Comparison of ENCODE assay signal across 9 cellular contexts in genomic region chr2:191688934-191689695, GRCh38. TPM values are rescaled to one million over a fixed set of nuclear protein-coding genes. Genes with fewer than 3 reads are reported as not detected.
DNase-seq lines count a peak whose midpoint lies in the region; ATAC-seq and TF ChIP-seq lines count a peak whose summit lies in the region.
"Had no signal": no experiment of that assay in that cellular context is flagged by ENCODE, and none has a peak within 500 bp of the region (broad histone marks: within the 10 kb centered on the region; RNA-seq: fewer than 3 reads in every experiment).

No MANE protein-coding gene starts in this region.

- H3K4me1 ChIP-seq in skeletal muscle satellite cell (ENCODE audit: control insufficient read depth, insufficient read depth, low read length) (peaks cover 63% of the 10 kb centered on the region), neural progenitor cell (no peaks in the 10 kb centered on the region)

- H4K20me1 ChIP-seq in neural progenitor cell (ENCODE audit: low read depth): no peaks in the 10 kb centered on the region

- no peak overlapping the region for H2AFZ ChIP-seq in neural progenitor cell (replicated peaks)

- H3K4me2 ChIP-seq in skeletal muscle satellite cell (ENCODE audit: low read length) (peak overlapping the region; percentile 30), neural progenitor cell (no peak overlapping the region)

- DNase-seq in DMS53 (lab: John Stamatoyannopoulos, UW) (peak; percentile 48), DMS53 treated with DMSO at 0.1 percent for 48 hours (lab: John Stamatoyannopoulos, UW; ENCODE audit: unreplicated experiment) (no peak), SK-N-MC (ENCODE audit: low read depth, low spot score) (no peak), fibroblast of pulmonary artery (ENCODE audit: low read depth) (peak; percentile 78), neural progenitor cell (ENCODE audit: low spot score) (no peak), mesothelial cell of epicardium (ENCODE audit: low spot score in 2 of 2, unreplicated experiment in 2 of 2) (no peak)

- no peaks in the 10 kb centered on the region for H3K27me3 ChIP-seq in skeletal muscle satellite cell (ENCODE audit: control insufficient read depth, insufficient read depth, low read length)
- H3K27me3 ChIP-seq in neural progenitor cell: no peaks in the 10 kb centered on the region

- H3K4me1 Mint-ChIP-seq in neural progenitor cell (peaks cover 2% of the 10 kb centered on the region), mesothelial cell of epicardium (peaks cover 24% of the 10 kb centered on the region)

- H3K4me3 Mint-ChIP-seq in neural progenitor cell: no peak overlapping the region
- H3K4me3 Mint-ChIP-seq in mesothelial cell of epicardium: no peak overlapping the region

- H3K27me3 Mint-ChIP-seq in neural progenitor cell (ENCODE audit: insufficient read depth, low read depth) (peaks cover 2% of the 10 kb centered on the region), mesothelial cell of epicardium (ENCODE audit: low read depth) (no peaks in the 10 kb centered on the region)

- ATAC-seq in GM18502 (IDR thresholded peaks at IDR 0.05; ENCODE audit: poor library complexity, unreplicated experiment): no peak

- H3F3A ChIP-seq in neural progenitor cell (ENCODE audit: low read depth): no peaks in the 10 kb centered on the region

- no peaks in the 10 kb centered on the region for H3K36me3 Mint-ChIP-seq in neural progenitor cell
- peaks cover 6% of the 10 kb centered on the region for H3K36me3 Mint-ChIP-seq in mesothelial cell of epicardium

- H3K4me3 ChIP-seq in SK-N-MC: no peak overlapping the region
- no peak overlapping the region for H3K4me3 ChIP-seq in fibroblast of pulmonary artery (replicated peaks; ENCODE audit: low read depth, low read length)
- H3K4me3 ChIP-seq in skeletal muscle satellite cell (ENCODE audit: low read length): no peak overlapping the region
- no peak overlapping the region for H3K4me3 ChIP-seq in neural progenitor cell

- H3K9me3 ChIP-seq in SK-N-MC (ENCODE audit: low read depth, low read length) (no peaks in the 10 kb centered on the region), skeletal muscle satellite cell (replicated peaks; ENCODE audit: low read length) (no peaks in the 10 kb centered on the region), neural progenitor cell (ENCODE audit: low read depth) (no peaks in the 10 kb centered on the region)

- no peak for TF ChIP-seq CTCF in fibroblast of pulmonary artery (IDR thresholded peaks at IDR 0.05; ENCODE audit: low read length, missing control alignments)
- no peak for TF ChIP-seq CTCF in neural progenitor cell (IDR thresholded peaks at IDR 0.05)
- TF ChIP-seq CTCF in mesothelial cell of epicardium (IDR thresholded peaks at IDR 0.05; ENCODE audit: unreplicated experiment): no peak

- no peaks in the 10 kb centered on the region for H3K79me2 ChIP-seq in neural progenitor cell (ENCODE audit: low read depth)

- H3K9ac ChIP-seq in SK-N-MC (ENCODE audit: insufficient read length) (no peak overlapping the region), skeletal muscle satellite cell (ENCODE audit: low read depth, low read length) (peak overlapping the region; percentile 57), neural progenitor cell (no peak overlapping the region)

- H3K27ac ChIP-seq in SK-N-MC: peak overlapping the region; percentile 33; the same call in 1 of the 2 replicates
- H3K27ac ChIP-seq in neural progenitor cell: no peak overlapping the region
- H3K27ac ChIP-seq: 22Rv1 had no signal

- H3K27ac Mint-ChIP-seq in neural progenitor cell (no peak overlapping the region), mesothelial cell of epicardium (no peak overlapping the region)

- H3K36me3 ChIP-seq in SK-N-MC (ENCODE audit: insufficient read depth, low read length): peaks cover 43% of the 10 kb centered on the region
- peaks cover 50% of the 10 kb centered on the region for H3K36me3 ChIP-seq in skeletal muscle satellite cell (ENCODE audit: insufficient read depth, low read length)
- no peaks in the 10 kb centered on the region for H3K36me3 ChIP-seq in neural progenitor cell

- H3K9me3 Mint-ChIP-seq in neural progenitor cell (no peaks in the 10 kb centered on the region), mesothelial cell of epicardium (no peaks in the 10 kb centered on the region)

RNA-seq across cellular contexts. Expression of gene NABP1, which starts 11.2 kb away (rescaled TPM):
- 62.9 and 107 TPM in 2 replicates for total RNA-seq in skeletal muscle satellite cell (2012; rRNA removed)
- total RNA-seq in neural progenitor cell (ENCODE audit: low replicate concordance): 1.2 and 2.8 TPM in 2 replicates
- total RNA-seq in mesothelial cell of epicardium: 13.5 to 15.6 TPM (median 15.4 TPM) in 3 replicates

Comparison
In these comparisons a context has a peak if more than half of its experiments do, and no peak if none do; other contexts are left out.
1. DNase-seq: peak in DMS53 (single experiment) and fibroblast of pulmonary artery (single experiment); none in DMS53 treated with DMSO at 0.1 percent for 48 hours (single experiment), SK-N-MC (single experiment), neural progenitor cell (single experiment) and mesothelial cell of epicardium (0 of 2).